9 cellular contexts compared by ENCODE assay signal in genomic region chr9:97938081-97938644, GRCh38. TPM values are rescaled to one million over a fixed set of nuclear protein-coding genes. Genes with fewer than 3 reads are reported as not detected.
DNase-seq lines count a peak whose midpoint lies in the region; ATAC-seq and TF ChIP-seq lines count a peak whose summit lies in the region.
"Had no signal": no experiment of that assay in that cellular context is flagged by ENCODE, and none has a peak within 500 bp of the region (broad histone marks: within the 10 kb centered on the region; RNA-seq: fewer than 3 reads in every experiment).

A gene with protein sequence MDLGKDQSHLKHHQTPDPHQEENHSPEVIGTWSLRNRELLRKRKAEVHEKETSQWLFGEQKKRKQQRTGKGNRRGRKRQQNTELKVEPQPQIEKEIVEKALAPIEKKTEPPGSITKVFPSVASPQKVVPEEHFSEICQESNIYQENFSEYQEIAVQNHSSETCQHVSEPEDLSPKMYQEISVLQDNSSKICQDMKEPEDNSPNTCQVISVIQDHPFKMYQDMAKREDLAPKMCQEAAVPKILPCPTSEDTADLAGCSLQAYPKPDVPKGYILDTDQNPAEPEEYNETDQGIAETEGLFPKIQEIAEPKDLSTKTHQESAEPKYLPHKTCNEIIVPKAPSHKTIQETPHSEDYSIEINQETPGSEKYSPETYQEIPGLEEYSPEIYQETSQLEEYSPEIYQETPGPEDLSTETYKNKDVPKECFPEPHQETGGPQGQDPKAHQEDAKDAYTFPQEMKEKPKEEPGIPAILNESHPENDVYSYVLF (minus strand): TSS chr9:97938172. CDS start chr9:97938136, 36 bp downstream.

- BruUV-seq in PC-9 (replicated peaks; lab: Mats Ljungman, UMichigan), result no TSS peak

- no peak within 1 kb of the TSS for H3K4me2 ChIP-seq in PC-9

- CTCF ChIA-PET in PC-9 (lab: Charles Lee), result interaction anchor here (0.6 kb wide), 1 partner anchor 320 kb away, joined by 6 read pairs; no protein-coding TSS in a partner anchor

- H3K27ac Mint-ChIP-seq in natural killer cell (peak within 1 kb of the TSS; percentile 82 to 92), endothelial cell (ENCODE audit: unreplicated experiment) (no peak within 1 kb of the TSS)

- POLR2A ChIA-PET in PC-9 (lab: Charles Lee; ENCODE audit: unreplicated experiment), result no interaction called here

- H3K4me3 Mint-ChIP-seq in natural killer cell, result peak within 1 kb of the TSS; percentile 69
- no peak within 1 kb of the TSS for H3K4me3 Mint-ChIP-seq in endothelial cell (ENCODE audit: unreplicated experiment)

- no peaks in the 10 kb centered on the region for H3K36me3 ChIP-seq in PC-9 (ENCODE audit: low read depth)

- peak; percentile 84 for ATAC-seq in GM18867 (IDR thresholded peaks at IDR 0.05; ENCODE audit: unreplicated experiment)
- ATAC-seq in HG03159 (IDR thresholded peaks at IDR 0.05; ENCODE audit: unreplicated experiment), result peak; percentile 79
- ATAC-seq in natural killer cell, result peak; percentile 90 to 95 (median 93)
- no peak for ATAC-seq in GM21515 (IDR thresholded peaks at IDR 0.05; ENCODE audit: unreplicated experiment)

- no peaks in the 10 kb centered on the region for H3K79me2 ChIP-seq in PC-9 (ENCODE audit: low read depth)

- H3K9me3 Mint-ChIP-seq in natural killer cell (no peaks in the 10 kb centered on the region), endothelial cell (ENCODE audit: unreplicated experiment) (no peaks in the 10 kb centered on the region)

- intact Hi-C loops in natural killer cell (cut with micrococcal nuclease) (loop anchor here (1.0 to 5.0 kb wide), 2 partner anchors 15 to 44 kb away; partner anchors contain the start of gene ANP32B), PC-9 (cut with micrococcal nuclease; ENCODE audit: unreplicated experiment) (no loop called here)

- H4K20me1 ChIP-seq in PC-9 (ENCODE audit: insufficient read depth), result no peaks in the 10 kb centered on the region

- TF ChIP-seq CTCF in natural killer cell (IDR thresholded peaks at IDR 0.05) (no peak), endothelial cell (IDR thresholded peaks at IDR 0.05; ENCODE audit: unreplicated experiment) (no peak), PC-9 (conservative IDR thresholded peaks at IDR 0.05) (no peak)

- H3K9me2 ChIP-seq in PC-9 (ENCODE audit: insufficient read depth), result no peaks in the 10 kb centered on the region

- no peaks in the 10 kb centered on the region for H3K9me3 ChIP-seq in PC-9 (ENCODE audit: insufficient read depth, low read depth)

- H3K4me3 ChIP-seq in PC-9, result no peak within 1 kb of the TSS

- peaks cover 5% of the 10 kb centered on the region; the same call in 1 of the 2 replicates for H3K27me3 ChIP-seq in PC-9 (ENCODE audit: insufficient read depth, low read depth)

- no peak within 1 kb of the TSS for H2AFZ ChIP-seq in PC-9

- H3K27me3 Mint-ChIP-seq in natural killer cell (ENCODE audit: low read depth in 2 of 2), result no peaks in the 10 kb centered on the region
- H3K27me3 Mint-ChIP-seq in endothelial cell (ENCODE audit: unreplicated experiment), result no peaks in the 10 kb centered on the region

- no peak within 1 kb of the TSS for H3K27ac ChIP-seq in PC-9

- H3K4me1 Mint-ChIP-seq in natural killer cell (peaks cover 14 to 15% of the 10 kb centered on the region in 2 donors), endothelial cell (ENCODE audit: unreplicated experiment) (peaks cover 4% of the 10 kb centered on the region)

- no peaks in the 10 kb centered on the region for H3K4me1 ChIP-seq in PC-9 (replicated peaks; ENCODE audit: insufficient read depth)

- H3K36me3 Mint-ChIP-seq in natural killer cell, result no peaks in the 10 kb centered on the region
- no peaks in the 10 kb centered on the region for H3K36me3 Mint-ChIP-seq in endothelial cell (ENCODE audit: low read depth, unreplicated experiment)

- H3F3A ChIP-seq in PC-9 (ENCODE audit: insufficient read depth, low read depth), result no peaks in the 10 kb centered on the region

- peak; percentile 28 for DNase-seq in activated CD4-positive, alpha-beta T cell treated with anti-CD3 and anti-CD28 coated beads for 48 hours
- no peak for DNase-seq in natural killer cell
- no peak for DNase-seq in endothelial cell (ENCODE audit: low spot score)
- DNase-seq in PC-9, result no peak
- DNase-seq in HPDE6-E6E7 (ENCODE audit: extremely low spot score), result no peak

RNA-seq across cellular contexts. Expression of the gene that starts here (rescaled TPM):
- under 1 TPM; 0.47 to 0.75 (median 0.75) TPM for total RNA-seq in natural killer cell
- total RNA-seq in endothelial cell (ENCODE audit: unreplicated experiment), result 0.44 TPM
- not detected in 2 replicates for total RNA-seq in PC-9 (2021)
- total RNA-seq: G401 had no signal

Comparison
In these comparisons a context has a peak if more than half of its experiments do, and no peak if none do; other contexts are left out.
1. Peak in ATAC-seq in natural killer cell; RNA of the gene not detected or under 1 TPM.